In genomic region chr19:40604647-40605200, GRCh38 we compare ENCODE assay signal across 8 cellular contexts. TPM values are rescaled to one million over a fixed set of nuclear protein-coding genes. Genes with fewer than 3 reads are reported as not detected.
DNase-seq lines count a peak whose midpoint lies in the region; ATAC-seq and TF ChIP-seq lines count a peak whose summit lies in the region.

No MANE protein-coding gene starts in this region.

- peak overlapping the region; percentile 50 for H3K27ac ChIP-seq in mammary epithelial cell (ENCODE audit: insufficient read depth, low read depth, low read length)

- H3K4me1 Mint-ChIP-seq in naive thymus-derived CD8-positive, alpha-beta T cell, result peaks cover 31 to 86% (median 70%) of the 10 kb centered on the region in 4 donors

- peak in 1 of 2 donors; percentile 0 for ATAC-seq in naive thymus-derived CD8-positive, alpha-beta T cell
- ATAC-seq in GM18858 (IDR thresholded peaks at IDR 0.05; ENCODE audit: unreplicated experiment) (no peak), HG02973 (IDR thresholded peaks at IDR 0.05; ENCODE audit: unreplicated experiment) (no peak)

- dilution Hi-C loops in mammary epithelial cell (cut with HindIII; ENCODE audit: low sequenced_read_pairs), result no loop called here

- no peaks in the 10 kb centered on the region for H3K9me3 ChIP-seq in mammary epithelial cell (replicated peaks; ENCODE audit: insufficient read depth, low read length)

- peaks cover 7 to 24% (median 12%) of the 10 kb centered on the region in 5 donors for H3K27me3 Mint-ChIP-seq in naive thymus-derived CD8-positive, alpha-beta T cell

- H4K20me1 ChIP-seq in mammary epithelial cell (ENCODE audit: insufficient read depth, low read length), result no peaks in the 10 kb centered on the region

- 43% methylated on average over 14 of the region's 27 CpGs for WGBS in mammary epithelial cell (ENCODE audit: low coverage, missing lambda C conversion rate)

- no TSS peak for BruUV-seq in mammary epithelial cell (replicated peaks; lab: Mats Ljungman, UMichigan)

- peak overlapping the region in 8 of 10 donors; percentile 80 to 96 (median 92) for H3K27ac Mint-ChIP-seq in naive thymus-derived CD8-positive, alpha-beta T cell

- H3K9ac ChIP-seq in mammary epithelial cell (ENCODE audit: insufficient read depth, low read length), result peak overlapping the region; percentile 46

- peak overlapping the region; percentile 79 for H2AFZ ChIP-seq in mammary epithelial cell (ENCODE audit: low read depth, low read length)

- CTCF ChIA-PET in BJ (lab: Yijun Ruan, JAX) (interaction anchor here (1.1 to 10.4 kb wide), 10 partner anchors 10 to 184 kb away, joined by 3 to 171 read pairs (median 4); partner anchors contain the start of gene BLVRB), mammary epithelial cell (lab: Charles Lee; ENCODE audit: low non-redundant PET) (interaction anchor here (0.5 to 1.6 kb wide), 4 partner anchors 8 to 194 kb away, joined by 3 to 6 read pairs (median 4); partner anchors contain the start of gene EGLN2)

- peak overlapping the region; percentile 94 for H3K4me2 ChIP-seq in mammary epithelial cell (ENCODE audit: insufficient read depth, low read depth, low read length)

- 0 out of 2 replicates have a peak, but pooled peaks cover 2% of the 10 kb centered on the region for H3K27me3 ChIP-seq in BJ (ENCODE audit: control insufficient read depth, insufficient read depth, low read length)
- no peaks in the 10 kb centered on the region for H3K27me3 ChIP-seq in mammary epithelial cell (ENCODE audit: insufficient read depth, low read length)

- intact Hi-C loops in mammary epithelial cell (cut with micrococcal nuclease), result loop anchor here (1.0 kb wide), 1 partner anchor 111 kb away; no protein-coding TSS in a partner anchor

- no peaks in the 10 kb centered on the region for H3K9me3 Mint-ChIP-seq in naive thymus-derived CD8-positive, alpha-beta T cell

- in situ Hi-C loops in KBM-7 (cut with MboI; ENCODE audit: low pct_unique_long_range_greater_than_20kb, low sequenced_read_pairs), result no loop called here
- in situ Hi-C loops in mammary epithelial cell (cut with MboI; ENCODE audit: low sequenced_read_pairs in 2 of 2), result loop anchor here in 1 of 2 donors (25.0 kb wide), 1 partner anchor 292 kb away; no protein-coding TSS in a partner anchor

- H3K36me3 Mint-ChIP-seq in naive thymus-derived CD8-positive, alpha-beta T cell, result no peaks in the 10 kb centered on the region

- H3K79me2 ChIP-seq in mammary epithelial cell (ENCODE audit: insufficient read depth, low read length), result no peaks in the 10 kb centered on the region

- POLR2A ChIA-PET in BJ (lab: Charles Lee), result no interaction called here
- POLR2A ChIA-PET in naive thymus-derived CD8-positive, alpha-beta T cell (lab: Charles Lee), result interaction anchor here (0.5 to 3.7 kb wide), 5 partner anchors 10 to 658 kb away, joined by 3 to 28 read pairs (median 5); partner anchors contain the start of gene AKT2

- DNase-seq in BJ (ENCODE audit: low read depth) (no peak), KBM-7 (peak; percentile 20), mammary epithelial cell (peak; percentile 41), Ammon's horn (ENCODE audit: low spot score) (no peak), T-helper 9 cell (no peak)
- peak in 1 of 10 donors; percentile 5 for DNase-seq in naive thymus-derived CD8-positive, alpha-beta T cell

- H3K36me3 ChIP-seq in BJ (ENCODE audit: control insufficient read depth, insufficient read depth, low read length) (no peaks in the 10 kb centered on the region), mammary epithelial cell (ENCODE audit: insufficient read depth, low read length) (no peaks in the 10 kb centered on the region)

- TF ChIP-seq CTCF in BJ (IDR thresholded peaks at IDR 0.05; ENCODE audit: insufficient read depth, low read depth, low read length) (no peak), mammary epithelial cell (conservative IDR thresholded peaks at IDR 0.05 in 1 of 2, IDR thresholded peaks at IDR 0.05 in 1 of 2; ENCODE audit: extremely low read depth in 1 of 2, insufficient read depth in 1 of 2, low read depth in 1 of 2, low read length in 2 of 2) (no peak)

- H3K4me1 ChIP-seq in mammary epithelial cell (ENCODE audit: insufficient read depth, low read length), result peaks cover 56% of the 10 kb centered on the region

- peak overlapping the region; percentile 79 to 93 (median 88) for H3K4me3 Mint-ChIP-seq in naive thymus-derived CD8-positive, alpha-beta T cell

- H3K4me3 ChIP-seq in BJ (ENCODE audit: low read depth, low read length) (peak overlapping the region; percentile 35; the same call in 1 of the 2 replicates), mammary epithelial cell (replicated peaks in 1 of 3; ENCODE audit: insufficient read depth in 1 of 3, low read depth in 2 of 3, low read length in 3 of 3) (peak overlapping the region; percentile 57 to 62 (median 60))

RNA-seq across cellular contexts. Expression of gene LTBP4, which starts 3.6 kb away (rescaled TPM):
- polyA plus RNA-seq in BJ (2011; rRNA removed) (8.9 and 14.5 TPM in 2 replicates), mammary epithelial cell (34.0 TPM)
- polyA minus RNA-seq in BJ (2011; rRNA and poly(A)+ RNA removed), result 10.4 and 20.3 TPM in 2 replicates
- 100 to 1,000 TPM in 1 of 2 donors, 10 to 100 TPM in 1; 27.5 to 148 TPM for total RNA-seq in mammary epithelial cell
- polyA minus RNA-seq in mammary epithelial cell, result 75.7 TPM
- total RNA-seq in naive thymus-derived CD8-positive, alpha-beta T cell, result 100 to 1,000 TPM in 1 of 2 experiments, 10 to 100 TPM in 1; 87.7 to 114 TPM
- polyA plus RNA-seq in naive thymus-derived CD8-positive, alpha-beta T cell, result 10 to 100 TPM; 13.4 to 27.4 (median 18.0) TPM

RNA-seq across cellular contexts. Expression of gene SHKBP1, which starts 28.1 kb away (rescaled TPM):
- polyA plus RNA-seq in BJ (2011; rRNA removed) (35.5 and 59.0 TPM in 2 replicates), mammary epithelial cell (44.4 TPM)
- 46.6 and 74.8 TPM in 2 replicates for polyA minus RNA-seq in BJ (2011; rRNA and poly(A)+ RNA removed)
- total RNA-seq in mammary epithelial cell, result 10 to 100 TPM; 21.0 to 57.9 TPM
- polyA minus RNA-seq in mammary epithelial cell, result 68.1 TPM
- 100 to 1,000 TPM; 116 to 122 TPM for total RNA-seq in naive thymus-derived CD8-positive, alpha-beta T cell
- 10 to 100 TPM; 85.3 to 98.9 (median 89.9) TPM for polyA plus RNA-seq in naive thymus-derived CD8-positive, alpha-beta T cell

Comparison
In these comparisons a context has a peak if more than half of its experiments do, and no peak if none do; other contexts are left out.
1. DNase-seq: peak in KBM-7 (single experiment) and mammary epithelial cell (single experiment); none in BJ (single experiment), Ammon's horn (single experiment) and T-helper 9 cell (single experiment).